ENCODE assay signal across 20 cellular contexts in genomic region chr20:20286061-20286460, GRCh38.
DNase-seq lines count a peak whose midpoint lies in the region; ATAC-seq, FAIRE-seq and TF ChIP-seq lines count a peak whose summit lies in the region.
"Had no signal": no experiment of that assay in that cellular context is flagged by ENCODE, and none has a peak within 500 bp of the region (broad histone marks: within the 10 kb centered on the region; RNA-seq: fewer than 3 reads in every experiment).

No MANE protein-coding gene starts in this region.

- no peak overlapping the region for H2BK120ac ChIP-seq in mesendoderm (ENCODE audit: low read depth, low read length)

- no peak overlapping the region for H3K56ac ChIP-seq in mesendoderm (ENCODE audit: low read length)

- peaks cover 3 to 25% (median 19%) of the 10 kb centered on the region in 5 donors for H3K27me3 Mint-ChIP-seq in naive thymus-derived CD8-positive, alpha-beta T cell
- peaks cover 2 to 19% (median 12%) of the 10 kb centered on the region in 3 donors for H3K27me3 Mint-ChIP-seq in immature natural killer cell (ENCODE audit: low read depth in 3 of 3)

- H3K4me1 ChIP-seq in DND-41 (ENCODE audit: insufficient read depth, low read length) (peaks cover 8% of the 10 kb centered on the region; the same call in 1 of the 2 replicates), GM12878 (ENCODE audit: control insufficient read depth, insufficient read depth, low read length) (no peaks in the 10 kb centered on the region), mesendoderm (ENCODE audit: control insufficient read depth, low read depth, low read length) (no peaks in the 10 kb centered on the region)
- H3K4me1 ChIP-seq: HAP-1 had no signal

- H3K4me3 ChIP-seq in DND-41 (ENCODE audit: low read depth in 1 of 2, low read length in 2 of 2) (no peak overlapping the region), GM12865 (ENCODE audit: low read depth, low read length) (no peak overlapping the region), GM12878 (no peak overlapping the region), mesendoderm (ENCODE audit: low read length) (no peak overlapping the region)
- H3K4me3 ChIP-seq: HAP-1 had no signal

- H3K4me3 Mint-ChIP-seq in naive thymus-derived CD8-positive, alpha-beta T cell: no peak overlapping the region
- H3K4me3 Mint-ChIP-seq in immature natural killer cell: no peak overlapping the region
- H3K4me3 Mint-ChIP-seq: CD4-positive, alpha-beta memory T cell; HFFc6 had no signal

- intact Hi-C loops in GM12878 (cut with micrococcal nuclease; ENCODE audit: unreplicated experiment): no loop called here

- H2AK5ac ChIP-seq in mesendoderm (ENCODE audit: low read length): no peak overlapping the region

- POLR2A ChIA-PET in GM12878 (lab: Charles Lee): interaction anchor here (0.7 kb wide), 1 partner anchor 632 kb away, joined by 3 read pairs; no protein-coding TSS in a partner anchor
- POLR2A ChIA-PET in naive thymus-derived CD8-positive, alpha-beta T cell (lab: Charles Lee): no interaction called here

- H3K9me3 Mint-ChIP-seq in naive thymus-derived CD8-positive, alpha-beta T cell: peaks cover 0 to 11% (median 0%) of the 10 kb centered on the region in 9 donors
- H3K9me3 Mint-ChIP-seq in immature natural killer cell: peaks cover 0 to 3% (median 0%) of the 10 kb centered on the region in 6 donors

- peak overlapping the region in 1 of 10 donors; percentile 54 for H3K27ac Mint-ChIP-seq in naive thymus-derived CD8-positive, alpha-beta T cell
- H3K27ac Mint-ChIP-seq in immature natural killer cell: no peak overlapping the region
- H3K27ac Mint-ChIP-seq: CD4-positive, alpha-beta memory T cell; HFFc6 had no signal

- ATAC-seq in DND-41 (ENCODE audit: insufficient read depth, low read depth) (peak; percentile 100), GM12878 (no peak), HG03095 (IDR thresholded peaks at IDR 0.05; ENCODE audit: unreplicated experiment) (no peak)
- ATAC-seq in naive thymus-derived CD8-positive, alpha-beta T cell: no peak

- no TSS peak for BruUV-seq in GM12878 (replicated peaks; lab: Mats Ljungman, UMichigan)

- 50% methylated on average over 2 of the region's 2 CpGs for WGBS in GM12878 (ENCODE audit: insufficient coverage, insufficient replicate concordance, low lambda C conversion rate, missing lambda C conversion rate)
- WGBS in mesendoderm (ENCODE audit: extremely low coverage, insufficient coverage, low lambda C conversion rate): no CpG with 5 or more reads among the region's 2 CpGs

- peaks cover 0 to 5% (median 0%) of the 10 kb centered on the region in 3 donors for H3K36me3 Mint-ChIP-seq in naive thymus-derived CD8-positive, alpha-beta T cell
- no peaks in the 10 kb centered on the region for H3K36me3 Mint-ChIP-seq in immature natural killer cell
- H3K36me3 Mint-ChIP-seq: CD4-positive, alpha-beta memory T cell had no signal

- no peak overlapping the region for H2BK15ac ChIP-seq in mesendoderm (replicated peaks; ENCODE audit: low read depth)

- no peak overlapping the region for H4K8ac ChIP-seq in mesendoderm (ENCODE audit: low read depth, low read length)

- no peak overlapping the region for H2AFZ ChIP-seq in DND-41 (ENCODE audit: low read depth, low read length)
- no peak overlapping the region for H2AFZ ChIP-seq in GM12878 (ENCODE audit: control insufficient read depth, low read depth, low read length)

- RAD21 ChIA-PET in GM12878 (lab: Charles Lee; ENCODE audit: unreplicated experiment): no interaction called here

- H3K9ac ChIP-seq in DND-41 (ENCODE audit: low read depth, low read length): no peak overlapping the region
- H3K9ac ChIP-seq in GM12878 (ENCODE audit: control insufficient read depth, insufficient read depth, low read length): no peak overlapping the region
- H3K9ac ChIP-seq in mesendoderm (ENCODE audit: low read length): no peak overlapping the region

- H3K27me3 ChIP-seq in DND-41 (ENCODE audit: insufficient read depth, low read length, poor library complexity): no peaks in the 10 kb centered on the region
- no peaks in the 10 kb centered on the region for H3K27me3 ChIP-seq in GM12878 (replicated peaks in 1 of 2; ENCODE audit: control insufficient read depth in 2 of 2, insufficient read depth in 2 of 2, low read length in 1 of 2)
- no peaks in the 10 kb centered on the region for H3K27me3 ChIP-seq in mesendoderm (ENCODE audit: insufficient read depth, low read length, poor library complexity)

- no peak overlapping the region for H3K27ac ChIP-seq in DND-41 (ENCODE audit: low read length)
- no peak overlapping the region for H3K27ac ChIP-seq in GM12878 (ENCODE audit: control insufficient read depth, insufficient read depth)
- H3K27ac ChIP-seq in mesendoderm (ENCODE audit: low read depth, low read length): no peak overlapping the region

- no peak overlapping the region for H3K4ac ChIP-seq in mesendoderm (ENCODE audit: low read depth, low read length)

- H4K20me1 ChIP-seq in DND-41 (ENCODE audit: insufficient read depth, low read length) (no peaks in the 10 kb centered on the region), GM12878 (ENCODE audit: control insufficient read depth, insufficient read depth) (no peaks in the 10 kb centered on the region)

- no peaks in the 10 kb centered on the region for H3K79me2 ChIP-seq in DND-41 (ENCODE audit: insufficient read depth, low read length)
- H3K79me2 ChIP-seq in GM12878 (ENCODE audit: control insufficient read depth, insufficient read depth, low read length): no peaks in the 10 kb centered on the region
- no peaks in the 10 kb centered on the region for H3K79me2 ChIP-seq in mesendoderm (ENCODE audit: control insufficient read depth, insufficient read depth, low read length)

- no peak overlapping the region for H3K23ac ChIP-seq in mesendoderm (ENCODE audit: low read length)

- no peak overlapping the region for H3K18ac ChIP-seq in mesendoderm (ENCODE audit: low read length)

- H3K79me1 ChIP-seq in mesendoderm (ENCODE audit: low read length): no peaks in the 10 kb centered on the region

- no peak for TF ChIP-seq POLR2A in GM12878 (IDR thresholded peaks at IDR 0.05; ENCODE audit: low read depth, low read length)

- SMC1A ChIA-PET in GM12878 (lab: Charles Lee; ENCODE audit: uncharacterized antibody, unreplicated experiment): no interaction called here

- no peak for TF ChIP-seq EP300 in GM12878 (IDR thresholded peaks at IDR 0.05; ENCODE audit: borderline replicate concordance in 1 of 2, control insufficient read depth in 1 of 2, low read depth in 2 of 2, low read length in 2 of 2)

- no peak overlapping the region for H2BK5ac ChIP-seq in mesendoderm (ENCODE audit: low read length)

- peak; percentile 71 for DNase-seq in DND-41
- DNase-seq in GM12865 (ENCODE audit: low read depth): peak; percentile 13
- no peak for DNase-seq in GM12878 (ENCODE audit: low read depth, low spot score)
- DNase-seq in mesendoderm: peak; percentile 5
- DNase-seq in naive thymus-derived CD8-positive, alpha-beta T cell: no peak
- DNase-seq in immature natural killer cell: no peak
- DNase-seq: C1 segment of cervical spinal cord; Calu3; CD4-positive, alpha-beta memory T cell; COR-L47; DMS53; DMS79 treated with DMSO at 0.1 percent for 48 hours; GOT3; HFFc6 had no signal

- no peaks in the 10 kb centered on the region for H3K4me1 Mint-ChIP-seq in naive thymus-derived CD8-positive, alpha-beta T cell
- H3K4me1 Mint-ChIP-seq in immature natural killer cell: no peaks in the 10 kb centered on the region
- H3K4me1 Mint-ChIP-seq: CD4-positive, alpha-beta memory T cell had no signal

- no peak for TF ChIP-seq RAD21 in GM12878 (IDR thresholded peaks at IDR 0.05; ENCODE audit: insufficient read depth, low read depth, low read length)

- in situ Hi-C loops in GM12878 (cut with MboI): no loop called here

- no peak overlapping the region for H4K5ac ChIP-seq in mesendoderm (ENCODE audit: low read length)

- TF ChIP-seq CTCF in DND-41 (IDR thresholded peaks at IDR 0.05; ENCODE audit: borderline replicate concordance, extremely low read depth, low read length, poor library complexity, severe bottlenecking) (no peak), GM12865 (IDR thresholded peaks at IDR 0.05; ENCODE audit: insufficient read depth, low read depth, low read length, missing control alignments) (no peak), GM12878 (IDR thresholded peaks at IDR 0.05 in 2 of 3, conservative IDR thresholded peaks at IDR 0.05 in 1 of 3; ENCODE audit: control insufficient read depth in 2 of 3, extremely low read depth in 1 of 3, insufficient read depth in 1 of 3, low read depth in 3 of 3, low read length in 3 of 3) (no peak)

- H3K36me3 ChIP-seq in DND-41 (ENCODE audit: insufficient read depth, low read length) (no peaks in the 10 kb centered on the region), GM12878 (ENCODE audit: control insufficient read depth in 2 of 2, insufficient read depth in 2 of 2, low read length in 1 of 2) (no peaks in the 10 kb centered on the region), mesendoderm (ENCODE audit: control insufficient read depth, insufficient read depth, low read length) (no peaks in the 10 kb centered on the region)
- H3K36me3 ChIP-seq: HAP-1 had no signal

- H3K4me2 ChIP-seq in DND-41 (ENCODE audit: insufficient read depth, low read length) (no peak overlapping the region), GM12878 (ENCODE audit: control insufficient read depth, insufficient read depth) (no peak overlapping the region), mesendoderm (ENCODE audit: low read length) (no peak overlapping the region)

- no peak for FAIRE-seq in GM12878 (lab: Jason Lieb, UNC)
- FAIRE-seq: G401.6, GM12891, GM18507, H54 had no signal

- CTCF ChIA-PET in GM12878 (lab: Yijun Ruan, JAX): interaction anchor here (1.3 kb wide), 1 partner anchor 307 kb away, joined by 3 read pairs; no protein-coding TSS in a partner anchor

- H3K9me3 ChIP-seq in DND-41 (ENCODE audit: insufficient read depth, low read length, severe bottlenecking): no peaks in the 10 kb centered on the region
- H3K9me3 ChIP-seq in GM12878 (replicated peaks; ENCODE audit: control insufficient read depth, insufficient read depth, low read length): no peaks in the 10 kb centered on the region
- H3K9me3 ChIP-seq: HAP-1 had no signal

TF ChIP-seq in GM12878, 131 proteins besides CTCF, POLR2A, EP300 and RAD21:
- TF ChIP-seq RUNX3 (IDR thresholded peaks at IDR 0.05; ENCODE audit: low read length) (peak; percentile 68), BHLHE40 (IDR thresholded peaks at IDR 0.05; ENCODE audit: borderline replicate concordance in 1 of 2, low read depth in 2 of 2, low read length in 1 of 2) (no peak)

Comparison
In these comparisons a context has a peak if more than half of its experiments do, and no peak if none do; other contexts are left out.
1. DNase-seq: peak in DND-41 (single experiment), GM12865 (single experiment) and mesendoderm (single experiment); none in GM12878 (single experiment), naive thymus-derived CD8-positive, alpha-beta T cell (0 of 10) and immature natural killer cell (0 of 3).